Comparison of ENCODE assay signal across 22 cellular contexts in genomic region chr5:58348996-58349728, GRCh38.
DNase-seq lines count a peak whose midpoint lies in the region; ATAC-seq and TF ChIP-seq lines count a peak whose summit lies in the region.
"Had no signal": no experiment of that assay in that cellular context is flagged by ENCODE, and none has a peak within 500 bp of the region (broad histone marks: within the 10 kb centered on the region; RNA-seq: fewer than 3 reads in every experiment).

No MANE protein-coding gene starts in this region.

- no peaks in the 10 kb centered on the region for H3K36me3 ChIP-seq in mammary epithelial cell (ENCODE audit: insufficient read depth, low read length)
- no peaks in the 10 kb centered on the region for H3K36me3 ChIP-seq in PC-3 (ENCODE audit: low read depth, low read length)
- H3K36me3 ChIP-seq: HAP-1, SJCRH30 had no signal

- BruUV-seq in mammary epithelial cell (replicated peaks; lab: Mats Ljungman, UMichigan), result no TSS peak
- no TSS peak for BruUV-seq in MCF 10A (replicated peaks; lab: Mats Ljungman, UMichigan)
- BruUV-seq in PC-3 (replicated peaks; lab: Mats Ljungman, UMichigan), result no TSS peak

- CTCF ChIA-PET in mammary epithelial cell (lab: Charles Lee; ENCODE audit: low non-redundant PET), result no interaction called here
- CTCF ChIA-PET in MCF 10A (lab: Yijun Ruan, JAX), result no interaction called here
- CTCF ChIA-PET in PC-3 (lab: Charles Lee), result no interaction called here

- no peak overlapping the region for H3K4me2 ChIP-seq in mammary epithelial cell (ENCODE audit: insufficient read depth, low read depth, low read length)
- no peak overlapping the region for H3K4me2 ChIP-seq in PC-3 (ENCODE audit: low read length)

- ATAC-seq in PC-3, result no peak
- no peak for ATAC-seq in left cardiac atrium
- ATAC-seq in activated naive CD8-positive, alpha-beta T cell treated with anti-CD3 and anti-CD28 coated beads, Interleukin-2, amount 50 U/mL, for 24 hours, result no peak
- ATAC-seq: GM12878 had no signal

- dilution Hi-C loops in mammary epithelial cell (cut with HindIII; ENCODE audit: low sequenced_read_pairs), result no loop called here

- H3K4me1 ChIP-seq in mammary epithelial cell (ENCODE audit: insufficient read depth, low read length) (no peaks in the 10 kb centered on the region), PC-3 (ENCODE audit: insufficient read depth, low read length) (0 out of 2 replicates have a peak, but pooled peaks cover 3% of the 10 kb centered on the region)
- H3K4me1 ChIP-seq: Caco-2, HAP-1 had no signal

- no peaks in the 10 kb centered on the region for H3K27me3 Mint-ChIP-seq in MCF 10A (ENCODE audit: insufficient read depth, unreplicated experiment)
- no peaks in the 10 kb centered on the region for H3K27me3 Mint-ChIP-seq in activated naive CD8-positive, alpha-beta T cell treated with anti-CD3 and anti-CD28 coated beads, Interleukin-2, amount 50 U/mL, for 24 hours
- H3K27me3 Mint-ChIP-seq: B cell; CD4-positive, CD25-positive, alpha-beta regulatory T cell had no signal

- H3K9ac ChIP-seq in mammary epithelial cell (ENCODE audit: insufficient read depth, low read length) (no peak overlapping the region), PC-3 (ENCODE audit: low read length) (no peak overlapping the region)

- H3K9me3 Mint-ChIP-seq in MCF 10A (ENCODE audit: unreplicated experiment), result no peaks in the 10 kb centered on the region
- no peaks in the 10 kb centered on the region for H3K9me3 Mint-ChIP-seq in activated naive CD8-positive, alpha-beta T cell treated with anti-CD3 and anti-CD28 coated beads, Interleukin-2, amount 50 U/mL, for 24 hours

- no peaks in the 10 kb centered on the region for H3K27me3 ChIP-seq in mammary epithelial cell (ENCODE audit: insufficient read depth, low read length)
- H3K27me3 ChIP-seq in PC-3 (ENCODE audit: low read length), result no peaks in the 10 kb centered on the region
- H3K27me3 ChIP-seq: SJCRH30 had no signal

- no peaks in the 10 kb centered on the region for H3K9me3 ChIP-seq in mammary epithelial cell (replicated peaks; ENCODE audit: insufficient read depth, low read length)
- H3K9me3 ChIP-seq in PC-3 (ENCODE audit: low read length), result no peaks in the 10 kb centered on the region
- H3K9me3 ChIP-seq: Caco-2, HAP-1 had no signal

- H3K79me2 ChIP-seq in mammary epithelial cell (ENCODE audit: insufficient read depth, low read length) (no peaks in the 10 kb centered on the region), PC-3 (ENCODE audit: low read length) (no peaks in the 10 kb centered on the region)

- H3K4me3 ChIP-seq in mammary epithelial cell (replicated peaks in 1 of 3; ENCODE audit: insufficient read depth in 1 of 3, low read depth in 2 of 3, low read length in 3 of 3) (no peak overlapping the region), PC-3 (ENCODE audit: low read length) (no peak overlapping the region)
- H3K4me3 ChIP-seq: GM12878, HAP-1, SJCRH30 had no signal

- in situ Hi-C loops in mammary epithelial cell (cut with MboI; ENCODE audit: low sequenced_read_pairs in 2 of 2), result no loop called here

- H3K27ac Mint-ChIP-seq in MCF 10A (ENCODE audit: low read depth, unreplicated experiment), result no peak overlapping the region
- H3K27ac Mint-ChIP-seq in activated naive CD8-positive, alpha-beta T cell treated with anti-CD3 and anti-CD28 coated beads, Interleukin-2, amount 50 U/mL, for 24 hours, result no peak overlapping the region
- H3K27ac Mint-ChIP-seq: B cell; CD4-positive, CD25-positive, alpha-beta regulatory T cell had no signal

- H4K20me1 ChIP-seq in mammary epithelial cell (ENCODE audit: insufficient read depth, low read length) (no peaks in the 10 kb centered on the region), PC-3 (ENCODE audit: low read length) (no peaks in the 10 kb centered on the region)

- WGBS in mammary epithelial cell (ENCODE audit: low coverage, missing lambda C conversion rate), result 89% methylated on average over 6 of the region's 6 CpGs

- H3K9me2 ChIP-seq in PC-3 (replicated peaks; ENCODE audit: low read length), result no peaks in the 10 kb centered on the region

- TF ChIP-seq CTCF in mammary epithelial cell (conservative IDR thresholded peaks at IDR 0.05 in 1 of 2, IDR thresholded peaks at IDR 0.05 in 1 of 2; ENCODE audit: extremely low read depth in 1 of 2, insufficient read depth in 1 of 2, low read depth in 1 of 2, low read length in 2 of 2), result no peak
- no peak for TF ChIP-seq CTCF in MCF 10A (IDR thresholded peaks at IDR 0.05; ENCODE audit: unreplicated experiment)
- no peak for TF ChIP-seq CTCF in PC-3 (conservative IDR thresholded peaks at IDR 0.05; ENCODE audit: low read depth, low read length)

- no peak overlapping the region for H3K4me3 Mint-ChIP-seq in MCF 10A (ENCODE audit: unreplicated experiment)
- no peak overlapping the region for H3K4me3 Mint-ChIP-seq in activated naive CD8-positive, alpha-beta T cell treated with anti-CD3 and anti-CD28 coated beads, Interleukin-2, amount 50 U/mL, for 24 hours
- H3K4me3 Mint-ChIP-seq: B cell; CD4-positive, CD25-positive, alpha-beta regulatory T cell had no signal

- H3K36me3 Mint-ChIP-seq in MCF 10A (ENCODE audit: insufficient read depth, unreplicated experiment), result no peaks in the 10 kb centered on the region
- no peaks in the 10 kb centered on the region for H3K36me3 Mint-ChIP-seq in activated naive CD8-positive, alpha-beta T cell treated with anti-CD3 and anti-CD28 coated beads, Interleukin-2, amount 50 U/mL, for 24 hours (ENCODE audit: low read depth)
- H3K36me3 Mint-ChIP-seq: CD4-positive, CD25-positive, alpha-beta regulatory T cell had no signal

- peak; percentile 11 for DNase-seq in mammary epithelial cell
- DNase-seq in MCF 10A (ENCODE audit: unreplicated experiment), result no peak
- peak; percentile 8 for DNase-seq in PC-3
- DNase-seq in foreskin melanocyte, result peak; percentile 67
- no peak for DNase-seq in stimulated activated CD4-positive, alpha-beta T cell treated with anti-CD3 and anti-CD28 coated beads, Interleukin-2, amount 100 ng/mL, for 48 hours
- no peak for DNase-seq in stimulated activated CD4-positive, alpha-beta T cell treated with anti-CD3 and anti-CD28 coated beads, Interleukin-12 subunit alpha, Interleukin-12 subunit beta, amount 100 ng/mL, for 4 hours
- no peak for DNase-seq in left cardiac atrium
- no peak for DNase-seq in activated naive CD8-positive, alpha-beta T cell treated with anti-CD3 and anti-CD28 coated beads, Interleukin-2, amount 50 U/mL, for 24 hours
- DNase-seq: Caco-2; CD4-positive, CD25-positive, alpha-beta regulatory T cell; KBM-7; NCI-H1417 treated with DMSO at 0.1 percent for 48 hours; NCI-H187 treated with DMSO at 0.1 percent for 48 hours; NCI-H2227 treated with DMSO at 0.1 percent for 48 hours; NCI-H524; NCI-H82; OCI-M1; SJCRH30 had no signal

- POLR2A ChIA-PET in MCF 10A (lab: Yijun Ruan, JAX), result interaction anchor here (0.6 kb wide), 1 partner anchor 91 kb away, joined by 3 read pairs; no protein-coding TSS in a partner anchor
- POLR2A ChIA-PET in PC-3 (lab: Charles Lee; ENCODE audit: unreplicated experiment), result no interaction called here

- peaks cover 7% of the 10 kb centered on the region for H3K4me1 Mint-ChIP-seq in MCF 10A (ENCODE audit: insufficient read depth, unreplicated experiment)
- H3K4me1 Mint-ChIP-seq in activated naive CD8-positive, alpha-beta T cell treated with anti-CD3 and anti-CD28 coated beads, Interleukin-2, amount 50 U/mL, for 24 hours, result no peaks in the 10 kb centered on the region
- H3K4me1 Mint-ChIP-seq: B cell; CD4-positive, CD25-positive, alpha-beta regulatory T cell had no signal

- H3K27ac ChIP-seq in mammary epithelial cell (ENCODE audit: insufficient read depth, low read depth, low read length) (no peak overlapping the region), PC-3 (ENCODE audit: low read length) (no peak overlapping the region)
- H3K27ac ChIP-seq: 22Rv1, SJCRH30 had no signal

- intact Hi-C loops in mammary epithelial cell (cut with micrococcal nuclease) (no loop called here), MCF 10A (cut with micrococcal nuclease) (no loop called here), PC-3 (cut with micrococcal nuclease) (no loop called here), left cardiac atrium (cut with DNase I) (no loop called here)

- no peak overlapping the region for H2AFZ ChIP-seq in mammary epithelial cell (ENCODE audit: low read depth, low read length)
- H2AFZ ChIP-seq in PC-3 (ENCODE audit: low read length), result no peak overlapping the region

- H3F3A ChIP-seq in PC-3 (ENCODE audit: low read length, unreplicated experiment), result no peaks in the 10 kb centered on the region

Comparison
In these comparisons a context has a peak if more than half of its experiments do, and no peak if none do; other contexts are left out.
1. DNase-seq: peak in mammary epithelial cell (single experiment), PC-3 (single experiment) and foreskin melanocyte (single experiment); none in MCF 10A (single experiment), stimulated activated CD4-positive, alpha-beta T cell treated with anti-CD3 and anti-CD28 coated beads, Interleukin-2, amount 100 ng/mL, for 48 hours (0 of 2), stimulated activated CD4-positive, alpha-beta T cell treated with anti-CD3 and anti-CD28 coated beads, Interleukin-12 subunit alpha, Interleukin-12 subunit beta, amount 100 ng/mL, for 4 hours (single experiment), left cardiac atrium (single experiment) and activated naive CD8-positive, alpha-beta T cell treated with anti-CD3 and anti-CD28 coated beads, Interleukin-2, amount 50 U/mL, for 24 hours (single experiment).